ENCODE assay signal across 1 cellular context in the genomic region with DNA sequence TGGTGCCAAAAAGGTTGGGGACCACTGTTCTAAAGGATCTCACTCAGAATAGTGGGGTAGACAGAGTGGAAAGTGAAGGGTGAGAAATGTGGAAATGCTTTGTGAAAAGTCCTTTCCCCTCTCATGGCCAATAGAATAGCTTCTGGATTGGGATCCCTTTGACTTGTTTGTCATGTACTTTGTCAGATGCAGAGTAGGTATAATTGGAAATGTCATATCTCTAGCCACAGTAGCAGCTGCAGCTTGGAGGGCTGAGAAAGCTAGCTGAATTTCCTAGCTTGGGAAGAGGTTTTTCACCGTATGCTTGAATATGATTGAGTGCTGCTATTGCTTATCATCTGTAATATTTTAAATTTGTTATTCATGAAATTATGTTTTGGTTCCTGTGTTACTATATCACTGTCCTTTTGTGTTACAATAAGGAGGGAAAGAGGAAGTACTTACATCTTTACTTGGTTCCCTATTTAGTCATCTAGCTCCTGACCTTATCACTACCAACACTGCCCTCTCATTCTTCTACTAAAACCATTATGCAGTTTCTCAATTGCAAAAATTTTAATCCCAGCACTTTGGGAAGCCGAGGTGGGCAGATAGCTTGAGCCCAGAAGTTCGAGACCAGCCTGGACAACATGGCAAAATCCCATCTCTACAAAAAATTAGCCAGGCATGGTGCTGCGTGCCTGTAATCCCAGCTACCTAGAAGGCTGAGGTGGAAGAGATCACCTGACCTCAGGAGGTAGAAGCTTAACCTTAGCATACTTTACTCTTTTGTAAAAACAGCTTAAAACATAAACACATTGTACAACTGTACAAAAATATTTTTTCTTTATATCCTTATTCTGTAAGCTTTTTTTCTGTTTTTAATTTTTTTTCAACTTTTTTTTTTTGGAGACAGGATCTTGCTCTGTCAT.
TF ChIP-seq lines count a peak whose summit lies in the region.

No MANE protein-coding gene starts in this region.

TF ChIP-seq in K562, 482 proteins besides CTCF, POLR2A, EP300 and RAD21 (continued from another document):
- TF ChIP-seq, protein P1, sequence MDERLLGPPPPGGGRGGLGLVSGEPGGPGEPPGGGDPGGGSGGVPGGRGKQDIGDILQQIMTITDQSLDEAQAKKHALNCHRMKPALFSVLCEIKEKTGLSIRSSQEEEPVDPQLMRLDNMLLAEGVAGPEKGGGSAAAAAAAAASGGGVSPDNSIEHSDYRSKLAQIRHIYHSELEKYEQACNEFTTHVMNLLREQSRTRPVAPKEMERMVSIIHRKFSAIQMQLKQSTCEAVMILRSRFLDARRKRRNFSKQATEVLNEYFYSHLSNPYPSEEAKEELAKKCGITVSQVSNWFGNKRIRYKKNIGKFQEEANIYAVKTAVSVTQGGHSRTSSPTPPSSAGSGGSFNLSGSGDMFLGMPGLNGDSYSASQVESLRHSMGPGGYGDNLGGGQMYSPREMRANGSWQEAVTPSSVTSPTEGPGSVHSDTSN (CRISPR knock-in tag; IDR thresholded peaks at IDR 0.05; ENCODE audit: low read depth): no peak
- TF ChIP-seq, protein P1 (tag; conservative IDR thresholded peaks at IDR 0.05; ENCODE audit: low read depth): 0 out of 2 replicates have a peak, but pooled peaks have one; percentile 32
- TF ChIP-seq CBX3 (IDR thresholded peaks at IDR 0.05; ENCODE audit: borderline replicate concordance in 1 of 2, low read length in 2 of 2) (no peak), ZNF347 (CRISPR knock-in tag; IDR thresholded peaks at IDR 0.05; ENCODE audit: low read depth) (no peak)
